Comparison of ENCODE assay signal across 17 cellular contexts in genomic region chr11:70135142-70136132, GRCh38. TPM values are rescaled to one million over a fixed set of nuclear protein-coding genes. Genes with fewer than 3 reads are reported as not detected.
DNase-seq lines count a peak whose midpoint lies in the region; ATAC-seq and TF ChIP-seq lines count a peak whose summit lies in the region.
"Had no signal": no experiment of that assay in that cellular context is flagged by ENCODE, and none has a peak within 500 bp of the region (broad histone marks: within the 10 kb centered on the region; RNA-seq: fewer than 3 reads in every experiment).

No MANE protein-coding gene starts in this region.

- no peak for TF ChIP-seq CTCF in coronary artery (IDR thresholded peaks at IDR 0.05)
- no peak for TF ChIP-seq CTCF in upper lobe of right lung (IDR thresholded peaks at IDR 0.05)

- peak; percentile 15 to 19 for DNase-seq in NCI-H187 (lab: John Stamatoyannopoulos, UW)
- no peak for DNase-seq in NCI-H187 treated with DMSO at 0.1 percent for 48 hours (lab: John Stamatoyannopoulos, UW)
- DNase-seq in coronary artery (ENCODE audit: low spot score): no peak
- DNase-seq in mesenchymal stem cell: no peak
- no peak for DNase-seq in upper lobe of right lung
- no peak for DNase-seq in GF-D8 (lab: John Stamatoyannopoulos, UW)
- no peak for DNase-seq in NCI-H226
- DNase-seq in T-helper 9 cell: no peak
- DNase-seq: activated CD8-positive, alpha-beta T cell treated with anti-CD3 and anti-CD28 coated beads, Interleukin-2, amount 10 ng/mL, durations not matched to agents 7 days and 5 days; effector CD4-positive, alpha-beta T cell; stimulated activated CD4-positive, alpha-beta T cell treated with anti-CD3 and anti-CD28 coated beads, Interleukin-1b, Interleukin-23, amount 100 ng/mL, for 48 hours; thyroid gland had no signal

- H3K23ac ChIP-seq in mesenchymal stem cell (ENCODE audit: low read length in 2 of 2): no peak overlapping the region

- no peak overlapping the region for H2BK5ac ChIP-seq in mesenchymal stem cell (ENCODE audit: low read depth, low read length, poor library complexity, severe bottlenecking)

- peak overlapping the region; percentile 37 for H3K9ac ChIP-seq in mesenchymal stem cell (ENCODE audit: low read length)

- no peak overlapping the region for H2AFZ ChIP-seq in mesenchymal stem cell (ENCODE audit: low read depth, low read length)

- intact Hi-C loops in upper lobe of right lung (cut with DNase I): no loop called here

- H3K4me2 ChIP-seq in mesenchymal stem cell (ENCODE audit: low read length, poor library complexity, severe bottlenecking): no peak overlapping the region

- H4K91ac ChIP-seq in mesenchymal stem cell (ENCODE audit: low read length): no peak overlapping the region

- no peaks in the 10 kb centered on the region for H3K9me3 ChIP-seq in mesenchymal stem cell (ENCODE audit: control insufficient read depth, low read length)
- H3K9me3 ChIP-seq in upper lobe of right lung: no peaks in the 10 kb centered on the region
- H3K9me3 ChIP-seq: gastroesophageal sphincter, thyroid gland had no signal

- no peak overlapping the region for H2BK15ac ChIP-seq in mesenchymal stem cell (ENCODE audit: low read depth, poor library complexity, severe bottlenecking)

- H3K4me3 ChIP-seq in coronary artery (peak overlapping the region; percentile 46), mesenchymal stem cell (ENCODE audit: insufficient read depth in 1 of 2, low read depth in 1 of 2, low read length in 2 of 2) (peak overlapping the region in 1 of 2 experiments; percentile 63), upper lobe of right lung (no peak overlapping the region)
- H3K4me3 ChIP-seq: gastroesophageal sphincter, SK-N-MC, thyroid gland had no signal

- WGBS in mesenchymal stem cell: 80% methylated on average over 24 of the region's 26 CpGs

- H3K4me1 ChIP-seq in mesenchymal stem cell (ENCODE audit: control insufficient read depth, insufficient read depth, low read depth, low read length): no peaks in the 10 kb centered on the region
- no peaks in the 10 kb centered on the region for H3K4me1 ChIP-seq in upper lobe of right lung
- H3K4me1 ChIP-seq: gastroesophageal sphincter, thyroid gland had no signal

- no peaks in the 10 kb centered on the region for H3K36me3 ChIP-seq in mesenchymal stem cell (ENCODE audit: control insufficient read depth in 1 of 2, insufficient read depth in 2 of 2, low read depth in 1 of 2, low read length in 2 of 2)
- H3K36me3 ChIP-seq in upper lobe of right lung: no peaks in the 10 kb centered on the region
- H3K36me3 ChIP-seq: gastroesophageal sphincter had no signal

- no peak overlapping the region for H3K4ac ChIP-seq in mesenchymal stem cell (ENCODE audit: low read depth in 1 of 2, low read length in 2 of 2)

- no peak overlapping the region for H2BK120ac ChIP-seq in mesenchymal stem cell (ENCODE audit: low read depth, low read length)

- H3K27me3 ChIP-seq in mesenchymal stem cell (ENCODE audit: control insufficient read depth in 1 of 2, insufficient read depth in 1 of 2, low read length in 2 of 2) (peaks cover 10 to 25% of the 10 kb centered on the region in 2 experiments), upper lobe of right lung (no peaks in the 10 kb centered on the region)
- H3K27me3 ChIP-seq: gastroesophageal sphincter, thyroid gland had no signal

- no peak overlapping the region for H2AK5ac ChIP-seq in mesenchymal stem cell (ENCODE audit: low read length, severe bottlenecking)

- H3K27ac ChIP-seq in coronary artery (peak overlapping the region; percentile 38 to 76), mesenchymal stem cell (ENCODE audit: low read length, poor library complexity, severe bottlenecking) (no peak overlapping the region), upper lobe of right lung (no peak overlapping the region)
- H3K27ac ChIP-seq: 22Rv1, SK-N-MC had no signal

- ATAC-seq in upper lobe of right lung: peak; percentile 23
- ATAC-seq: activated CD8-positive, alpha-beta T cell treated with anti-CD3 and anti-CD28 coated beads, Interleukin-2, amount 10 ng/mL, durations not matched to agents 7 days and 5 days; activated T-helper 17 cell treated with anti-CD3 and anti-CD28 coated beads, Interleukin-2, amount 50 U/mL, for 72 hours; gastroesophageal sphincter had no signal

- peak overlapping the region in 1 of 2 experiments; percentile 29 for H3K14ac ChIP-seq in mesenchymal stem cell (ENCODE audit: low read length in 2 of 2)

- no peak overlapping the region for H3K18ac ChIP-seq in mesenchymal stem cell (ENCODE audit: low read depth in 1 of 2, low read length in 2 of 2)

- H3K79me1 ChIP-seq in mesenchymal stem cell (replicated peaks; ENCODE audit: low read length, poor library complexity, severe bottlenecking): no peaks in the 10 kb centered on the region

- no peak overlapping the region for H4K8ac ChIP-seq in mesenchymal stem cell (ENCODE audit: low read length)

- no peak overlapping the region for H2BK12ac ChIP-seq in mesenchymal stem cell (ENCODE audit: low read length in 2 of 2)

RNA-seq across cellular contexts. Expression of gene ANO1, which starts 57.3 kb away (rescaled TPM):
- polyA plus RNA-seq in mesenchymal stem cell (2013, experiment 1 of 2): 0.70 TPM
- polyA plus RNA-seq in mesenchymal stem cell (2013, experiment 2 of 2): 0.52 TPM
- total RNA-seq in upper lobe of right lung: 16.8 TPM
- total RNA-seq: activated CD8-positive, alpha-beta T cell treated with anti-CD3 and anti-CD28 coated beads, Interleukin-2, amount 10 ng/mL, durations not matched to agents 7 days and 5 days; M059J had no signal

Comparison
In these comparisons a context has a peak if more than half of its experiments do, and no peak if none do; other contexts are left out.
1. DNase-seq: peak in NCI-H187 (2 of 2); none in NCI-H187 treated with DMSO at 0.1 percent for 48 hours (single experiment), coronary artery (single experiment), mesenchymal stem cell (single experiment), upper lobe of right lung (single experiment), GF-D8 (single experiment), NCI-H226 (single experiment) and T-helper 9 cell (single experiment).
2. H3K27ac ChIP-seq: peak in coronary artery (2 of 2); none in mesenchymal stem cell (single experiment) and upper lobe of right lung (single experiment).